In genomic region chr5:154097031-154097430, GRCh38 we compare ENCODE assay signal across 3 cellular contexts.
TF ChIP-seq lines count a peak whose summit lies in the region.

No MANE protein-coding gene starts in this region.

TF ChIP-seq in GM23338, 12 proteins besides CTCF, POLR2A, EP300 and RAD21:
- TF ChIP-seq CREB1 (CRISPR knock-in tag; IDR thresholded peaks at IDR 0.05; ENCODE audit: low read depth): no peak
- TF ChIP-seq, protein P1, sequence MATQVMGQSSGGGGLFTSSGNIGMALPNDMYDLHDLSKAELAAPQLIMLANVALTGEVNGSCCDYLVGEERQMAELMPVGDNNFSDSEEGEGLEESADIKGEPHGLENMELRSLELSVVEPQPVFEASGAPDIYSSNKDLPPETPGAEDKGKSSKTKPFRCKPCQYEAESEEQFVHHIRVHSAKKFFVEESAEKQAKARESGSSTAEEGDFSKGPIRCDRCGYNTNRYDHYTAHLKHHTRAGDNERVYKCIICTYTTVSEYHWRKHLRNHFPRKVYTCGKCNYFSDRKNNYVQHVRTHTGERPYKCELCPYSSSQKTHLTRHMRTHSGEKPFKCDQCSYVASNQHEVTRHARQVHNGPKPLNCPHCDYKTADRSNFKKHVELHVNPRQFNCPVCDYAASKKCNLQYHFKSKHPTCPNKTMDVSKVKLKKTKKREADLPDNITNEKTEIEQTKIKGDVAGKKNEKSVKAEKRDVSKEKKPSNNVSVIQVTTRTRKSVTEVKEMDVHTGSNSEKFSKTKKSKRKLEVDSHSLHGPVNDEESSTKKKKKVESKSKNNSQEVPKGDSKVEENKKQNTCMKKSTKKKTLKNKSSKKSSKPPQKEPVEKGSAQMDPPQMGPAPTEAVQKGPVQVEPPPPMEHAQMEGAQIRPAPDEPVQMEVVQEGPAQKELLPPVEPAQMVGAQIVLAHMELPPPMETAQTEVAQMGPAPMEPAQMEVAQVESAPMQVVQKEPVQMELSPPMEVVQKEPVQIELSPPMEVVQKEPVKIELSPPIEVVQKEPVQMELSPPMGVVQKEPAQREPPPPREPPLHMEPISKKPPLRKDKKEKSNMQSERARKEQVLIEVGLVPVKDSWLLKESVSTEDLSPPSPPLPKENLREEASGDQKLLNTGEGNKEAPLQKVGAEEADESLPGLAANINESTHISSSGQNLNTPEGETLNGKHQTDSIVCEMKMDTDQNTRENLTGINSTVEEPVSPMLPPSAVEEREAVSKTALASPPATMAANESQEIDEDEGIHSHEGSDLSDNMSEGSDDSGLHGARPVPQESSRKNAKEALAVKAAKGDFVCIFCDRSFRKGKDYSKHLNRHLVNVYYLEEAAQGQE (IDR thresholded peaks at IDR 0.05; ENCODE audit: unreplicated experiment): peak; percentile 92

TF ChIP-seq in Ishikawa, 13 proteins besides CTCF, POLR2A, EP300 and RAD21:
- TF ChIP-seq, protein P1 (IDR thresholded peaks at IDR 0.05; ENCODE audit: low read depth): peak; percentile 93
- no peak for TF ChIP-seq YY1 (IDR thresholded peaks at IDR 0.05; ENCODE audit: low read depth)
TF ChIP-seq in Ishikawa: peak in this region for 1.

TF ChIP-seq in GM12878, 131 proteins besides CTCF, POLR2A, EP300 and RAD21:
- TF ChIP-seq CBFB (IDR thresholded peaks at IDR 0.05; ENCODE audit: low read depth) (no peak), BMI1 (IDR thresholded peaks at IDR 0.05; ENCODE audit: borderline replicate concordance) (no peak), TCF12 (IDR thresholded peaks at IDR 0.05; ENCODE audit: low read depth, low read length) (no peak), CREB1 (IDR thresholded peaks at IDR 0.05; ENCODE audit: low read depth) (no peak), ESRRA (IDR thresholded peaks at IDR 0.05; ENCODE audit: low read length) (no peak), RELA (IDR thresholded peaks at IDR 0.05; ENCODE audit: borderline replicate concordance, partially characterized antibody) (no peak)
- TF ChIP-seq, protein P1 (IDR thresholded peaks at IDR 0.05; ENCODE audit: low read depth, low read length): peak; percentile 86
- TF ChIP-seq, protein P2, sequence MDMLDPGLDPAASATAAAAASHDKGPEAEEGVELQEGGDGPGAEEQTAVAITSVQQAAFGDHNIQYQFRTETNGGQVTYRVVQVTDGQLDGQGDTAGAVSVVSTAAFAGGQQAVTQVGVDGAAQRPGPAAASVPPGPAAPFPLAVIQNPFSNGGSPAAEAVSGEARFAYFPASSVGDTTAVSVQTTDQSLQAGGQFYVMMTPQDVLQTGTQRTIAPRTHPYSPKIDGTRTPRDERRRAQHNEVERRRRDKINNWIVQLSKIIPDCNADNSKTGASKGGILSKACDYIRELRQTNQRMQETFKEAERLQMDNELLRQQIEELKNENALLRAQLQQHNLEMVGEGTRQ (IDR thresholded peaks at IDR 0.05; ENCODE audit: borderline replicate concordance, low read depth, low read length): no peak
- TF ChIP-seq, protein P3, sequence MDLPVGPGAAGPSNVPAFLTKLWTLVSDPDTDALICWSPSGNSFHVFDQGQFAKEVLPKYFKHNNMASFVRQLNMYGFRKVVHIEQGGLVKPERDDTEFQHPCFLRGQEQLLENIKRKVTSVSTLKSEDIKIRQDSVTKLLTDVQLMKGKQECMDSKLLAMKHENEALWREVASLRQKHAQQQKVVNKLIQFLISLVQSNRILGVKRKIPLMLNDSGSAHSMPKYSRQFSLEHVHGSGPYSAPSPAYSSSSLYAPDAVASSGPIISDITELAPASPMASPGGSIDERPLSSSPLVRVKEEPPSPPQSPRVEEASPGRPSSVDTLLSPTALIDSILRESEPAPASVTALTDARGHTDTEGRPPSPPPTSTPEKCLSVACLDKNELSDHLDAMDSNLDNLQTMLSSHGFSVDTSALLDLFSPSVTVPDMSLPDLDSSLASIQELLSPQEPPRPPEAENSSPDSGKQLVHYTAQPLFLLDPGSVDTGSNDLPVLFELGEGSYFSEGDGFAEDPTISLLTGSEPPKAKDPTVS (IDR thresholded peaks at IDR 0.05; ENCODE audit: low read depth, low read length): no peak
TF ChIP-seq in GM12878: peak in this region for 1.
